In genomic region chr1:246658567-246658966, GRCh38 we compare ENCODE assay signal across 1 cellular context.
TF ChIP-seq lines count a peak whose summit lies in the region.

No MANE protein-coding gene starts in this region.

TF ChIP-seq in HEK293, 187 proteins besides CTCF, POLR2A, EP300 and RAD21 (continued from another document):
- TF ChIP-seq ZNF280D (tag by site-specific recombination; IDR thresholded peaks at IDR 0.05) (no peak), ZNF837 (tag by site-specific recombination; IDR thresholded peaks at IDR 0.05) (no peak), ZNF335 (tag by site-specific recombination; conservative IDR thresholded peaks at IDR 0.05) (peak; percentile 35), ZNF426 (tag by site-specific recombination; IDR thresholded peaks at IDR 0.05) (no peak)
- TF ChIP-seq, protein P1, sequence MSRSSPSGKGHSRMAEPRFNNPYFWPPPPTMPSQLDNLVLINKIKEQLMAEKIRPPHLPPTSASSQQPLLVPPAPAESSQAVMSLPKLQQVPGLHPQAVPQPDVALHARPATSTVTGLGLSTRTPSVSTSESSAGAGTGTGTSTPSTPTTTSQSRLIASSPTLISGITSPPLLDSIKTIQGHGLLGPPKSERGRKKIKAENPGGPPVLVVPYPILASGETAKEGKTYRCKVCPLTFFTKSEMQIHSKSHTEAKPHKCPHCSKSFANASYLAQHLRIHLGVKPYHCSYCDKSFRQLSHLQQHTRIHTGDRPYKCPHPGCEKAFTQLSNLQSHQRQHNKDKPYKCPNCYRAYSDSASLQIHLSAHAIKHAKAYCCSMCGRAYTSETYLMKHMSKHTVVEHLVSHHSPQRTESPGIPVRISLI (tag by site-specific recombination; IDR thresholded peaks at IDR 0.05), result no peak
